37 cellular contexts compared by ENCODE assay signal in genomic region chr22:25174156-25174887, GRCh38. TPM values are rescaled to one million over a fixed set of nuclear protein-coding genes. Genes with fewer than 3 reads are reported as not detected.
"Had no signal": no experiment of that assay in that cellular context is flagged by ENCODE, and none has a peak within 500 bp of the region (broad histone marks: within the 10 kb centered on the region; RNA-seq: fewer than 3 reads in every experiment).

No MANE protein-coding gene starts in this region.

- H3K27me3 Mint-ChIP-seq: activated CD4-positive, alpha-beta memory T cell treated with anti-CD3 and anti-CD28 coated beads for 36 hours; activated CD4-positive, alpha-beta T cell treated with anti-CD3 and anti-CD28 coated beads for 36 hours; activated CD4-positive, alpha-beta T cell treated with anti-CD3 and anti-CD28 coated beads, Interleukin-2, amount 10 ng/mL, durations not matched to agents 24 days and 14 days; activated CD8-positive, alpha-beta memory T cell treated with anti-CD3 and anti-CD28 coated beads, Interleukin-2, amount 10 ng/mL, durations not matched to agents 7 days and 5 days; activated naive CD4-positive, alpha-beta T cell treated with anti-CD3 and anti-CD28 coated beads, Interleukin-2, amount 50 U/mL, for 24 hours; activated naive CD8-positive, alpha-beta T cell treated with anti-CD3 and anti-CD28 coated beads for 36 hours; activated naive CD8-positive, alpha-beta T cell treated with anti-CD3 and anti-CD28 coated beads, Interleukin-2, amount 50 U/mL, for 24 hours; brain had no signal

- H3K27ac ChIP-seq: adrenal gland, colonic mucosa, epithelial cell of prostate, gastroesophageal sphincter, heart right ventricle had no signal

- H3K27me3 ChIP-seq: adrenal gland, colonic mucosa, esophagus squamous epithelium, gastroesophageal sphincter, heart right ventricle had no signal

- H3K4me3 Mint-ChIP-seq: activated CD4-positive, alpha-beta memory T cell treated with anti-CD3 and anti-CD28 coated beads for 36 hours; activated CD4-positive, alpha-beta T cell treated with anti-CD3 and anti-CD28 coated beads for 36 hours; activated CD4-positive, alpha-beta T cell treated with anti-CD3 and anti-CD28 coated beads, Interleukin-2, amount 10 ng/mL, durations not matched to agents 24 days and 14 days; activated CD8-positive, alpha-beta memory T cell treated with anti-CD3 and anti-CD28 coated beads, Interleukin-2, amount 10 ng/mL, durations not matched to agents 7 days and 5 days; activated CD8-positive, alpha-beta T cell treated with anti-CD3 and anti-CD28 coated beads, Interleukin-2, amount 10 ng/mL, durations not matched to agents 7 days and 5 days; activated naive CD4-positive, alpha-beta T cell treated with anti-CD3 and anti-CD28 coated beads for 36 hours; activated naive CD4-positive, alpha-beta T cell treated with anti-CD3 and anti-CD28 coated beads, Interleukin-2, amount 50 U/mL, for 24 hours; activated naive CD8-positive, alpha-beta T cell treated with anti-CD3 and anti-CD28 coated beads for 36 hours; activated naive CD8-positive, alpha-beta T cell treated with anti-CD3 and anti-CD28 coated beads, Interleukin-2, amount 50 U/mL, for 24 hours; activated T-helper 1 cell treated with anti-CD3 and anti-CD28 coated beads, Interleukin-12 subunit alpha, Interleukin-12 subunit beta, Interleukin-2, Interleukin-4 antibody, amounts not matched to agents 30 ng/mL and 10 ng/mL and 1 ng/mL, durations not matched to agents 14 hours and 24 hours and 36 hours; brain had no signal

- DNase-seq: activated CD4-positive, alpha-beta memory T cell treated with anti-CD3 and anti-CD28 coated beads for 36 hours; activated CD4-positive, alpha-beta T cell treated with anti-CD3 and anti-CD28 coated beads for 36 hours; activated CD4-positive, alpha-beta T cell treated with anti-CD3 and anti-CD28 coated beads, Interleukin-2, amount 10 ng/mL, durations not matched to agents 24 days and 14 days; activated CD4-positive, CD25-positive, alpha-beta regulatory T cell; activated CD4-positive, CD25-positive, alpha-beta regulatory T cell treated with anti-CD3 and anti-CD28 coated beads, Interleukin-2, amount 50 U/mL, for 72 hours; activated CD8-positive, alpha-beta memory T cell treated with anti-CD3 and anti-CD28 coated beads, Interleukin-2, amount 10 ng/mL, durations not matched to agents 7 days and 5 days; activated CD8-positive, alpha-beta memory T cell treated with anti-CD3 and anti-CD28 coated beads, Interleukin-2, amount 50 U/mL, for 4 hours; activated CD8-positive, alpha-beta T cell treated with anti-CD3 and anti-CD28 coated beads, Interleukin-2, amount 10 ng/mL, durations not matched to agents 7 days and 5 days; activated effector memory CD4-positive, alpha-beta T cell treated with anti-CD3 and anti-CD28 coated beads, Interleukin-2, amount 50 U/mL, for 16 hours; activated naive CD4-positive, alpha-beta T cell treated with anti-CD3 and anti-CD28 coated beads for 36 hours; activated naive CD8-positive, alpha-beta T cell treated with anti-CD3 and anti-CD28 coated beads for 36 hours; activated naive CD8-positive, alpha-beta T cell treated with anti-CD3 and anti-CD28 coated beads, Interleukin-2, amount 50 U/mL, for 24 hours; activated T-cell treated with anti-CD3 and anti-CD28 coated beads, Interleukin-2, amount 50 U/mL, for 1 hour; activated T-cell treated with anti-CD3 and anti-CD28 coated beads, Interleukin-2, amount 50 U/mL, for 48 hours; adrenal gland; amygdala; aorta; caudate nucleus; colonic mucosa; effector CD8-positive, alpha-beta T cell; esophagus squamous epithelium; foreskin melanocyte; heart right ventricle; T-helper 2 cell had no signal

- H3K4me3 ChIP-seq: adrenal gland, colonic mucosa, esophagus squamous epithelium, gastroesophageal sphincter, heart right ventricle had no signal

- H3K27ac Mint-ChIP-seq: activated CD4-positive, alpha-beta memory T cell treated with anti-CD3 and anti-CD28 coated beads for 36 hours; activated CD4-positive, alpha-beta T cell treated with anti-CD3 and anti-CD28 coated beads for 36 hours; activated CD4-positive, alpha-beta T cell treated with anti-CD3 and anti-CD28 coated beads, Interleukin-2, amount 10 ng/mL, durations not matched to agents 24 days and 14 days; activated CD8-positive, alpha-beta memory T cell treated with anti-CD3 and anti-CD28 coated beads, Interleukin-2, amount 10 ng/mL, durations not matched to agents 7 days and 5 days; activated CD8-positive, alpha-beta T cell treated with anti-CD3 and anti-CD28 coated beads, Interleukin-2, amount 10 ng/mL, durations not matched to agents 7 days and 5 days; activated naive CD4-positive, alpha-beta T cell treated with anti-CD3 and anti-CD28 coated beads for 36 hours; activated naive CD4-positive, alpha-beta T cell treated with anti-CD3 and anti-CD28 coated beads, Interleukin-2, amount 50 U/mL, for 24 hours; activated naive CD8-positive, alpha-beta T cell treated with anti-CD3 and anti-CD28 coated beads for 36 hours; activated naive CD8-positive, alpha-beta T cell treated with anti-CD3 and anti-CD28 coated beads, Interleukin-2, amount 50 U/mL, for 24 hours; activated T-helper 1 cell treated with anti-CD3 and anti-CD28 coated beads, Interleukin-12 subunit alpha, Interleukin-12 subunit beta, Interleukin-2, Interleukin-4 antibody, amounts not matched to agents 30 ng/mL and 10 ng/mL and 1 ng/mL, durations not matched to agents 14 hours and 24 hours and 36 hours; activated T-helper 2 cell treated with anti-CD3 and anti-CD28 coated beads, Interferon-gamma antibody, Interleukin-2, Interleukin-4, amounts not matched to agents 10 μg/mL and 5 μg/mL and 100 μg/mL, durations not matched to agents 14 hours and 24 hours and 36 hours; brain had no signal

- H3K9me3 ChIP-seq: adrenal gland, colonic mucosa had no signal

- ATAC-seq: activated CD4-positive, alpha-beta T cell treated with anti-CD3 and anti-CD28 coated beads for 36 hours; activated CD8-positive, alpha-beta memory T cell treated with anti-CD3 and anti-CD28 coated beads, Interleukin-2, amount 10 ng/mL, durations not matched to agents 7 days and 5 days; activated CD8-positive, alpha-beta T cell treated with anti-CD3 and anti-CD28 coated beads, Interleukin-2, amount 10 ng/mL, durations not matched to agents 7 days and 5 days; activated naive CD8-positive, alpha-beta T cell treated with anti-CD3 and anti-CD28 coated beads, Interleukin-2, amount 50 U/mL, for 24 hours; gastroesophageal sphincter; heart right ventricle had no signal

- H3K9me3 Mint-ChIP-seq: activated naive CD4-positive, alpha-beta T cell treated with anti-CD3 and anti-CD28 coated beads, Interleukin-2, amount 50 U/mL, for 24 hours; activated naive CD8-positive, alpha-beta T cell treated with anti-CD3 and anti-CD28 coated beads for 36 hours; activated naive CD8-positive, alpha-beta T cell treated with anti-CD3 and anti-CD28 coated beads, Interleukin-2, amount 50 U/mL, for 24 hours had no signal

- H3K4me1 Mint-ChIP-seq: activated CD4-positive, alpha-beta T cell treated with anti-CD3 and anti-CD28 coated beads for 36 hours; activated CD4-positive, alpha-beta T cell treated with anti-CD3 and anti-CD28 coated beads, Interleukin-2, amount 10 ng/mL, durations not matched to agents 24 days and 14 days; activated CD8-positive, alpha-beta memory T cell treated with anti-CD3 and anti-CD28 coated beads, Interleukin-2, amount 10 ng/mL, durations not matched to agents 7 days and 5 days; activated naive CD4-positive, alpha-beta T cell treated with anti-CD3 and anti-CD28 coated beads, Interleukin-2, amount 50 U/mL, for 24 hours; activated naive CD8-positive, alpha-beta T cell treated with anti-CD3 and anti-CD28 coated beads for 36 hours; brain had no signal

- H3K4me1 ChIP-seq: colonic mucosa, gastroesophageal sphincter had no signal

- FAIRE-seq: endometrium, endothelial cell of umbilical vein had no signal

RNA-seq across cellular contexts. Expression of gene CRYBB3, which starts 25.3 kb away (rescaled TPM):
- total RNA-seq: activated CD8-positive, alpha-beta T cell treated with anti-CD3 and anti-CD28 coated beads, Interleukin-2, amount 10 ng/mL, durations not matched to agents 7 days and 5 days; activated naive CD4-positive, alpha-beta T cell treated with anti-CD3 and anti-CD28 coated beads for 36 hours; dermis microvascular lymphatic vessel endothelial cell; esophagus squamous epithelium; fibroblast of lung; fibroblast of villous mesenchyme; gastroesophageal sphincter; T-helper 1 cell treated with Interleukin-12 subunit alpha and Interleukin-12 subunit beta and Interleukin-4 antibody, amounts not matched to agents 30 ng/mL and 1 ng/mL, for 36 hours had no signal
- polyA plus RNA-seq: fibroblast of lung had no signal

RNA-seq across cellular contexts. Expression of gene CRYBB2, which starts 45.1 kb away (rescaled TPM):
- total RNA-seq: activated CD4-positive, alpha-beta memory T cell treated with anti-CD3 and anti-CD28 coated beads for 36 hours; activated CD4-positive, alpha-beta T cell treated with anti-CD3 and anti-CD28 coated beads, Interleukin-2, amount 10 ng/mL, durations not matched to agents 24 days and 14 days; activated CD8-positive, alpha-beta memory T cell treated with anti-CD3 and anti-CD28 coated beads for 36 hours; activated CD8-positive, alpha-beta memory T cell treated with anti-CD3 and anti-CD28 coated beads, Interleukin-2, amount 10 ng/mL, durations not matched to agents 7 days and 5 days; activated CD8-positive, alpha-beta T cell treated with anti-CD3 and anti-CD28 coated beads, Interleukin-2, amount 10 ng/mL, durations not matched to agents 7 days and 5 days; activated naive CD4-positive, alpha-beta T cell treated with anti-CD3 and anti-CD28 coated beads for 36 hours; activated naive CD8-positive, alpha-beta T cell treated with anti-CD3 and anti-CD28 coated beads for 36 hours; activated T-helper 1 cell treated with anti-CD3 and anti-CD28 coated beads, Interleukin-12 subunit alpha, Interleukin-12 subunit beta, Interleukin-2, Interleukin-4 antibody, amounts not matched to agents 30 ng/mL and 10 ng/mL and 1 ng/mL, durations not matched to agents 14 hours and 24 hours and 36 hours; activated T-helper 2 cell treated with anti-CD3 and anti-CD28 coated beads, Interferon-gamma antibody, Interleukin-2, Interleukin-4, amounts not matched to agents 10 μg/mL and 5 μg/mL and 100 μg/mL, durations not matched to agents 14 hours and 24 hours and 36 hours; adrenal gland; colonic mucosa; dermis microvascular lymphatic vessel endothelial cell; esophagus squamous epithelium; fibroblast of lung; fibroblast of villous mesenchyme; gastroesophageal sphincter; heart right ventricle; T-helper 1 cell treated with Interleukin-12 subunit alpha and Interleukin-12 subunit beta and Interleukin-4 antibody, amounts not matched to agents 30 ng/mL and 1 ng/mL, for 36 hours had no signal
- polyA plus RNA-seq: fibroblast of lung had no signal
